ENCODE assay signal across 21 cellular contexts in genomic region chr4:88604978-88605678, GRCh38.
"Had no signal": no experiment of that assay in that cellular context is flagged by ENCODE, and none has a peak within 500 bp of the region (broad histone marks: within the 10 kb centered on the region; RNA-seq: fewer than 3 reads in every experiment).

No MANE protein-coding gene starts in this region.

- DNase-seq: activated CD4-positive, alpha-beta T cell treated with anti-CD3 and anti-CD28 coated beads for 48 hours; activated CD4-positive, alpha-beta T cell treated with anti-CD3 and anti-CD28 coated beads, Interleukin-2, amount 50 U/mL, for 48 hours; activated CD8-positive, alpha-beta memory T cell treated with anti-CD3 and anti-CD28 coated beads, Interleukin-2, amount 50 U/mL, for 48 hours; activated naive CD4-positive, alpha-beta T cell; activated T-cell treated with anti-CD3 and anti-CD28 coated beads, Interleukin-2, amount 50 U/mL, for 48 hours; effector CD8-positive, alpha-beta T cell; gastrocnemius medialis; glutamatergic neuron; kidney; left colon; mammary epithelial cell; naive B cell; posterior cingulate gyrus; right cardiac atrium; stimulated activated CD4-positive, alpha-beta T cell treated with anti-CD3 and anti-CD28 coated beads, Interleukin-15, amount 100 ng/mL, for 24 hours; stimulated activated CD4-positive, alpha-beta T cell treated with anti-CD3 and anti-CD28 coated beads, Interleukin-2, amount 100 ng/mL, for 24 hours; stimulated activated naive CD4-positive, alpha-beta T cell treated with Interleukin-2 at 50 U/mL for 16 hours had no signal

- H3K4me3 Mint-ChIP-seq: mesothelial cell of epicardium, naive B cell had no signal

- H3K36me3 ChIP-seq: breast epithelium had no signal

- ATAC-seq: gastrocnemius medialis, left colon, right cardiac atrium had no signal

- H3K27me3 Mint-ChIP-seq: naive B cell had no signal

- H3K4me3 ChIP-seq: breast epithelium, gastrocnemius medialis, tibial nerve had no signal

- H3K4me1 ChIP-seq: breast epithelium had no signal

- H3K27me3 ChIP-seq: breast epithelium, gastrocnemius medialis, tibial nerve had no signal

- H3K27ac ChIP-seq: breast epithelium, gastrocnemius medialis, tibial nerve, VCaP had no signal

- H3K9me3 ChIP-seq: breast epithelium, gastrocnemius medialis, tibial nerve had no signal

- H3K27ac Mint-ChIP-seq: mesothelial cell of epicardium had no signal
